22 cellular contexts compared by ENCODE assay signal in the genomic region with DNA sequence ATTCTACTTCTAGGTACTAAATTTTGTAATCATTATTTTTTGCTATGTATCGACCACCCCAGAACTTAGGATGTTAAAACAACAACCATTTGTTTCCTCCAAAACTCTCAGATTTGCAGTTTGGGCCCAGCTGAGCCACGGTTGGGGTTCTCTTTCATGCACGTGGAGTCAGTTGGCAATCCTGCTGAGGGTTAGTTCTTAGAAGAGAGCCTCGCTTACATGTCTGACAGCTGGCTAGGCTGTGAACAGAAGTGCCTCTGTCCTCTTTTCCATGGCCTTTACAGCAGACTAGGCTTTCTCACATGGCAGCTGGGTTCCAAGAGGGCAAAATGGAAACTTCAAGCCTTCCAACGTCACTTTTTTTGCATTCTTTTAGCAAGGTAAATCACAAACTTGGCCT.
"Had no signal": no experiment of that assay in that cellular context is flagged by ENCODE, and none has a peak within 500 bp of the region (broad histone marks: within the 10 kb centered on the region; RNA-seq: fewer than 3 reads in every experiment).

No MANE protein-coding gene starts in this region.

- DNase-seq: naive thymus-derived CD4-positive, alpha-beta T cell; natural killer cell; pancreas; posterior cingulate gyrus; psoas muscle; right cardiac atrium; right lobe of liver; spleen; stimulated activated CD4-positive, alpha-beta T cell treated with anti-CD3 and anti-CD28 coated beads, Interleukin-12 subunit alpha, Interleukin-12 subunit beta, amount 100 ng/mL, for 4 hours; stimulated activated CD4-positive, alpha-beta T cell treated with anti-CD3 and anti-CD28 coated beads, Interleukin-1b, Interleukin-23, amount 100 ng/mL, for 48 hours; stimulated activated CD4-positive, alpha-beta T cell treated with anti-CD3 and anti-CD28 coated beads, Interleukin-4, amount 100 ng/mL, for 1 hour; stimulated activated CD4-positive, alpha-beta T cell treated with anti-CD3 and anti-CD28 coated beads, Interleukin-4, amount 100 ng/mL, for 4 hours; stimulated activated CD8-positive, alpha-beta memory T cell treated with anti-CD3 and anti-CD28 coated beads, Interleukin-4, amount 100 ng/mL, for 48 hours; stimulated activated naive CD4-positive, alpha-beta T cell; stimulated activated naive CD8-positive, alpha-beta T cell treated with anti-CD3 and anti-CD28 coated beads, Interleukin-15, amount 100 ng/mL, for 72 hours; stimulated activated naive CD8-positive, alpha-beta T cell treated with anti-CD3 and anti-CD28 coated beads, Interleukin-15, Interleukin-2, amounts not matched to agents 100 U/mL and 50 U/mL, for 24 hours; testis; tibial artery; transverse colon; upper lobe of right lung; uterus had no signal

- ATAC-seq: naive thymus-derived CD4-positive, alpha-beta T cell; natural killer cell; pancreas; psoas muscle; right cardiac atrium; right lobe of liver; stimulated activated memory B cell treated with anti-CD40 and anti-IgM and Interleukin-4, amounts not matched to agents 10 μg/mL and 1 μg/mL and 100 μg/mL, for 72 hours; stimulated activated naive CD8-positive, alpha-beta T cell treated with anti-CD3 and anti-CD28 coated beads, Interleukin-15, amount 100 ng/mL, for 72 hours; stimulated activated naive CD8-positive, alpha-beta T cell treated with anti-CD3 and anti-CD28 coated beads, Interleukin-15, Interleukin-2, amounts not matched to agents 100 U/mL and 50 U/mL, for 24 hours; upper lobe of right lung had no signal
